22 cellular contexts compared by ENCODE assay signal in genomic region chr14:32022938-32023466, GRCh38. TPM values are rescaled to one million over a fixed set of nuclear protein-coding genes. Genes with fewer than 3 reads are reported as not detected.
A peak's percentile ranks its signal among the peaks of the same experiment; 100 is the strongest.
DNase-seq lines count a peak whose midpoint lies in the region; ATAC-seq and TF ChIP-seq lines count a peak whose summit lies in the region.
"Had no signal": no experiment of that assay in that cellular context is flagged by ENCODE, and none has a peak within 500 bp of the region (broad histone marks: within the 10 kb centered on the region; RNA-seq: fewer than 3 reads in every experiment).

No MANE protein-coding gene starts in this region.

- H3K4me1 ChIP-seq in mammary epithelial cell (ENCODE audit: insufficient read depth, low read length) (peaks cover 33% of the 10 kb centered on the region), prostate gland (replicated peaks) (no peaks in the 10 kb centered on the region), tibial nerve (peaks cover 0 to 28% (median 2%) of the 10 kb centered on the region in 4 donors)

- CTCF ChIA-PET in MCF 10A (lab: Yijun Ruan, JAX) (interaction anchor here (0.7 to 3.2 kb wide), 7 partner anchors 9 to 229 kb away, joined by 3 to 10 read pairs (median 4); no protein-coding TSS in a partner anchor), mammary epithelial cell (lab: Charles Lee; ENCODE audit: low non-redundant PET) (no interaction called here)

- no peaks in the 10 kb centered on the region for H3K79me2 ChIP-seq in mammary epithelial cell (ENCODE audit: insufficient read depth, low read length)

- no peaks in the 10 kb centered on the region for H3K9me3 Mint-ChIP-seq in MCF 10A (ENCODE audit: unreplicated experiment)
- H3K9me3 Mint-ChIP-seq: CD8-positive, alpha-beta memory T cell had no signal

- dilution Hi-C loops in mammary epithelial cell (cut with HindIII; ENCODE audit: low sequenced_read_pairs): no loop called here

- in situ Hi-C loops in mammary epithelial cell (cut with MboI; ENCODE audit: low sequenced_read_pairs in 2 of 2): no loop called here

- no peaks in the 10 kb centered on the region for H3K9me3 ChIP-seq in mammary epithelial cell (replicated peaks; ENCODE audit: insufficient read depth, low read length)
- H3K9me3 ChIP-seq in prostate gland: no peaks in the 10 kb centered on the region
- no peaks in the 10 kb centered on the region for H3K9me3 ChIP-seq in tibial nerve
- H3K9me3 ChIP-seq: sigmoid colon had no signal

- H3K36me3 ChIP-seq in mammary epithelial cell (ENCODE audit: insufficient read depth, low read length): no peaks in the 10 kb centered on the region
- H3K36me3 ChIP-seq in prostate gland: no peaks in the 10 kb centered on the region
- no peaks in the 10 kb centered on the region for H3K36me3 ChIP-seq in tibial nerve
- H3K36me3 ChIP-seq: sigmoid colon had no signal

- peak overlapping the region; percentile 98 for H3K27ac Mint-ChIP-seq in MCF 10A (ENCODE audit: low read depth, unreplicated experiment)
- H3K27ac Mint-ChIP-seq: CD8-positive, alpha-beta memory T cell; naive thymus-derived CD4-positive, alpha-beta T cell had no signal

- H3K27ac ChIP-seq in mammary epithelial cell (ENCODE audit: insufficient read depth, low read depth, low read length) (no peak overlapping the region), prostate gland (peak overlapping the region; percentile 32 to 61), tibial nerve (no peak overlapping the region)
- H3K27ac ChIP-seq: 22Rv1, PC-9 had no signal

- peak in 1 of 2 donors; percentile 87 for TF ChIP-seq EP300 in tibial nerve (IDR thresholded peaks at IDR 0.05)

- H2AFZ ChIP-seq in mammary epithelial cell (ENCODE audit: low read depth, low read length): no peak overlapping the region
- H2AFZ ChIP-seq: PC-9 had no signal

- no peaks in the 10 kb centered on the region for H3K36me3 Mint-ChIP-seq in MCF 10A (ENCODE audit: insufficient read depth, unreplicated experiment)
- H3K36me3 Mint-ChIP-seq: CD8-positive, alpha-beta memory T cell; naive thymus-derived CD4-positive, alpha-beta T cell had no signal

- no peak for TF ChIP-seq CTCF in MCF 10A (IDR thresholded peaks at IDR 0.05; ENCODE audit: unreplicated experiment)
- TF ChIP-seq CTCF in mammary epithelial cell (conservative IDR thresholded peaks at IDR 0.05 in 1 of 2, IDR thresholded peaks at IDR 0.05 in 1 of 2; ENCODE audit: extremely low read depth in 1 of 2, insufficient read depth in 1 of 2, low read depth in 1 of 2, low read length in 2 of 2): no peak
- no peak for TF ChIP-seq CTCF in fibroblast of villous mesenchyme (IDR thresholded peaks at IDR 0.05; ENCODE audit: insufficient read depth, low read depth, low read length)
- TF ChIP-seq CTCF in prostate gland (IDR thresholded peaks at IDR 0.05): no peak
- TF ChIP-seq CTCF in tibial nerve (IDR thresholded peaks at IDR 0.05): no peak

- peaks cover 40% of the 10 kb centered on the region for H3K4me1 Mint-ChIP-seq in MCF 10A (ENCODE audit: insufficient read depth, unreplicated experiment)
- H3K4me1 Mint-ChIP-seq: CD8-positive, alpha-beta memory T cell; naive thymus-derived CD4-positive, alpha-beta T cell had no signal

- H4K20me1 ChIP-seq in mammary epithelial cell (ENCODE audit: insufficient read depth, low read length): no peaks in the 10 kb centered on the region

- H3K9ac ChIP-seq in mammary epithelial cell (ENCODE audit: insufficient read depth, low read length): no peak overlapping the region

- H3K27me3 Mint-ChIP-seq in MCF 10A (ENCODE audit: insufficient read depth, unreplicated experiment): no peaks in the 10 kb centered on the region

- POLR2A ChIA-PET in MCF 10A (lab: Yijun Ruan, JAX): interaction anchor here (0.5 to 7.9 kb wide), 23 partner anchors 9 to 846 kb away, joined by 3 to 107 read pairs (median 6); partner anchors contain the start of gene ARHGAP5

- TF ChIP-seq POLR2A in prostate gland (IDR thresholded peaks at IDR 0.05) (no peak), tibial nerve (IDR thresholded peaks at IDR 0.05) (no peak)

- H3K4me3 ChIP-seq in mammary epithelial cell (replicated peaks in 1 of 3; ENCODE audit: insufficient read depth in 1 of 3, low read depth in 2 of 3, low read length in 3 of 3) (no peak overlapping the region), fibroblast of villous mesenchyme (ENCODE audit: low read depth, low read length) (no peak overlapping the region), prostate gland (no peak overlapping the region), tibial nerve (no peak overlapping the region)
- H3K4me3 ChIP-seq: PC-9, sigmoid colon had no signal

- WGBS in mammary epithelial cell (ENCODE audit: low coverage, missing lambda C conversion rate): 77% methylated on average over 3 of the region's 3 CpGs
- 52% methylated on average over 3 of the region's 3 CpGs for WGBS in prostate gland
- WGBS in tibial nerve, 2 donors: 87 to 97% methylated on average over 3 of the region's 3 CpGs

- H3K4me2 ChIP-seq in mammary epithelial cell (ENCODE audit: insufficient read depth, low read depth, low read length): no peak overlapping the region
- H3K4me2 ChIP-seq: PC-9 had no signal

- no peaks in the 10 kb centered on the region for H3K27me3 ChIP-seq in mammary epithelial cell (ENCODE audit: insufficient read depth, low read length)
- no peaks in the 10 kb centered on the region for H3K27me3 ChIP-seq in prostate gland (replicated peaks; ENCODE audit: insufficient read depth)
- no peaks in the 10 kb centered on the region for H3K27me3 ChIP-seq in tibial nerve
- H3K27me3 ChIP-seq: sigmoid colon had no signal

- DNase-seq in MCF 10A (ENCODE audit: unreplicated experiment): peak; percentile 75
- no peak for DNase-seq in mammary epithelial cell
- DNase-seq in fibroblast of villous mesenchyme (ENCODE audit: low read depth): peak; percentile 83
- DNase-seq in prostate gland (ENCODE audit: low spot score): peak; percentile 28
- DNase-seq in stimulated activated naive CD8-positive, alpha-beta T cell treated with anti-CD3 and anti-CD28 coated beads, Interleukin-15, Interleukin-2, amounts not matched to agents 100 U/mL and 50 U/mL, for 24 hours: no peak
- DNase-seq in hippocampal formation (lab: John Stamatoyannopoulos, UW): no peak
- DNase-seq in tibial nerve (ENCODE audit: low spot score in 2 of 2): no peak
- DNase-seq: activated T-cell treated with anti-CD3 and anti-CD28 coated beads, Interleukin-2, amount 50 U/mL, for 1 hour; CD8-positive, alpha-beta memory T cell; GDM1; HCEC 1CT; KBM-7; naive thymus-derived CD4-positive, alpha-beta T cell; NCI-H1694 treated with DMSO at 0.1 percent for 48 hours; NCI-H345; occipital lobe; PC-9; SIG-M5; sigmoid colon had no signal

- H3K4me3 Mint-ChIP-seq in MCF 10A (ENCODE audit: unreplicated experiment): no peak overlapping the region
- H3K4me3 Mint-ChIP-seq: CD8-positive, alpha-beta memory T cell; naive thymus-derived CD4-positive, alpha-beta T cell had no signal

- intact Hi-C loops in MCF 10A (cut with micrococcal nuclease): loop anchor here (5.0 kb wide), 1 partner anchor 86 kb away; no protein-coding TSS in a partner anchor
- intact Hi-C loops in mammary epithelial cell (cut with micrococcal nuclease): no loop called here
- intact Hi-C loops in prostate gland (cut with DNase I): no loop called here

- no peak for ATAC-seq in GM21528 (IDR thresholded peaks at IDR 0.05; ENCODE audit: low FRiP score, unreplicated experiment)
- ATAC-seq in stimulated activated naive CD8-positive, alpha-beta T cell treated with anti-CD3 and anti-CD28 coated beads, Interleukin-15, Interleukin-2, amounts not matched to agents 100 U/mL and 50 U/mL, for 24 hours: no peak
- ATAC-seq: activated CD4-positive, CD25-positive, alpha-beta regulatory T cell treated with anti-CD3 and anti-CD28 coated beads, Interleukin-2, amount 50 U/mL, for 24 hours; naive thymus-derived CD4-positive, alpha-beta T cell had no signal

- BruUV-seq in MCF 10A (replicated peaks; lab: Mats Ljungman, UMichigan) (no TSS peak), mammary epithelial cell (replicated peaks; lab: Mats Ljungman, UMichigan) (no TSS peak)

RNA-seq across cellular contexts. Expression of gene ARHGAP5, which starts 54.1 kb away (rescaled TPM):
- 100 TPM in 2 replicates for total RNA-seq in MCF 10A (2022)
- 100 to 1,000 TPM; 107 to 221 TPM for total RNA-seq in mammary epithelial cell
- 19.8 TPM for polyA plus RNA-seq in mammary epithelial cell
- 51.0 TPM for polyA minus RNA-seq in mammary epithelial cell
- total RNA-seq in fibroblast of villous mesenchyme: 89.9 and 166 TPM in 2 replicates
- 100 to 1,000 TPM in 1 of 2 donors, 10 to 100 TPM in 1; 83.3 to 112 TPM for total RNA-seq in prostate gland
- 100 to 1,000 TPM in 3 of 4 donors, 10 to 100 TPM in 1; 85.8 to 167 (median 104) TPM for total RNA-seq in tibial nerve

Comparison
In these comparisons a context has a peak if more than half of its experiments do, and no peak if none do; other contexts are left out.
1. DNase-seq: peak in MCF 10A (single experiment), fibroblast of villous mesenchyme (single experiment) and prostate gland (single experiment); none in mammary epithelial cell (single experiment), stimulated activated naive CD8-positive, alpha-beta T cell treated with anti-CD3 and anti-CD28 coated beads, Interleukin-15, Interleukin-2, amounts not matched to agents 100 U/mL and 50 U/mL, for 24 hours (single experiment), hippocampal formation (0 of 2) and tibial nerve (0 of 2).
2. H3K27ac ChIP-seq: peak in prostate gland (2 of 2); none in mammary epithelial cell (single experiment) and tibial nerve (0 of 4).